ENCODE assay signal across 8 cellular contexts in genomic region chr20:34834459-34834893, GRCh38. TPM values are rescaled to one million over a fixed set of nuclear protein-coding genes. Genes with fewer than 3 reads are reported as not detected.
DNase-seq lines count a peak whose midpoint lies in the region; ATAC-seq and TF ChIP-seq lines count a peak whose summit lies in the region.

No MANE protein-coding gene starts in this region.

- no peak for DNase-seq in CD14-positive monocyte (ENCODE audit: low spot score)
- DNase-seq in HCEC 1CT, result peak; percentile 23
- peak; percentile 20 to 83 for DNase-seq in NCI-H524 (lab: John Stamatoyannopoulos, UW)
- peak; percentile 56 for DNase-seq in cerebellum (ENCODE audit: low spot score)
- peak; percentile 46 for DNase-seq in middle frontal gyrus (ENCODE audit: extremely low spot score, low spot score)
- no peak for DNase-seq in activated naive CD4-positive, alpha-beta T cell treated with anti-CD3 and anti-CD28 coated beads, Interleukin-2, amount 50 U/mL, for 16 hours

- H3K9me3 Mint-ChIP-seq in CD14-positive monocyte, result no peaks in the 10 kb centered on the region

- TF ChIP-seq CTCF in CD14-positive monocyte (IDR thresholded peaks at IDR 0.05), result peak; percentile 63

- peaks cover 9% of the 10 kb centered on the region for H3K4me1 Mint-ChIP-seq in CD14-positive monocyte

- ATAC-seq in GM18511 (IDR thresholded peaks at IDR 0.05; ENCODE audit: unreplicated experiment) (no peak), GM18868 (IDR thresholded peaks at IDR 0.05; ENCODE audit: unreplicated experiment) (no peak)

- no peak overlapping the region for H3K4me3 Mint-ChIP-seq in CD14-positive monocyte

- intact Hi-C loops in CD14-positive monocyte (cut with micrococcal nuclease), result loop anchor here (5.0 kb wide), 4 partner anchors 38 to 373 kb away; partner anchors contain the start of genes GGT7 (in 1 of the 2) and TRPC4AP (in 1 of the 2)

- no peaks in the 10 kb centered on the region for H3K36me3 Mint-ChIP-seq in CD14-positive monocyte

- H3K27me3 Mint-ChIP-seq in CD14-positive monocyte (ENCODE audit: low read depth in 3 of 3), result peaks cover 2 to 5% (median 4%) of the 10 kb centered on the region in 3 donors

- H3K27ac Mint-ChIP-seq in CD14-positive monocyte, result peak overlapping the region in 2 of 7 donors; percentile 63 to 70

RNA-seq across cellular contexts. Expression of gene NCOA6, which starts 9.0 kb away (rescaled TPM):
- 1 to 10 TPM; 2.8 to 3.9 TPM for polyA plus RNA-seq in CD14-positive monocyte
- total RNA-seq in cerebellum, result 24.4 TPM

RNA-seq across cellular contexts. Expression of gene GGT7, which starts 38.2 kb away (rescaled TPM):
- 1 to 10 TPM; 2.1 to 2.4 TPM for polyA plus RNA-seq in CD14-positive monocyte
- total RNA-seq in cerebellum, result 19.3 TPM

RNA-seq across cellular contexts. Expression of gene ACSS2, which starts 41.9 kb away (rescaled TPM):
- 10 to 100 TPM; 37.7 to 48.4 TPM for polyA plus RNA-seq in CD14-positive monocyte
- total RNA-seq in cerebellum, result 14.3 TPM

Comparison
In these comparisons a context has a peak if more than half of its experiments do, and no peak if none do; other contexts are left out.
1. DNase-seq: peak in HCEC 1CT (single experiment), NCI-H524 (2 of 2), cerebellum (single experiment) and middle frontal gyrus (single experiment); none in CD14-positive monocyte (single experiment) and activated naive CD4-positive, alpha-beta T cell treated with anti-CD3 and anti-CD28 coated beads, Interleukin-2, amount 50 U/mL, for 16 hours (single experiment).